1 cellular context compared by ENCODE assay signal in genomic region chr9:136117291-136118060, GRCh38.
TF ChIP-seq lines count a peak whose summit lies in the region.

No MANE protein-coding gene starts in this region.

TF ChIP-seq in neural cell, 6 proteins besides CTCF, POLR2A, EP300 and RAD21 (continued from another document):
- no peak for TF ChIP-seq REST (IDR thresholded peaks at IDR 0.05; ENCODE audit: borderline replicate concordance)
- no peak for TF ChIP-seq POLR2AphosphoS5 (IDR thresholded peaks at IDR 0.05)
